In genomic region chr9:111661150-111661801, GRCh38 we compare ENCODE assay signal across 8 cellular contexts. TPM values are rescaled to one million over a fixed set of nuclear protein-coding genes. Genes with fewer than 3 reads are reported as not detected.
DNase-seq lines count a peak whose midpoint lies in the region; ATAC-seq, FAIRE-seq and TF ChIP-seq lines count a peak whose summit lies in the region.

Gene GNG10 (plus strand): TSS chr9:111661605. CDS start chr9:111661635, 30 bp downstream.

- H3K4me1 ChIP-seq in A549 = peaks cover 8% of the 10 kb centered on the region; the same call in 2 of the 3 replicates

- peak within 1 kb of the TSS; percentile 91 for H3K4me2 ChIP-seq in A549

- no peak for TF ChIP-seq CTCF in A549 (IDR thresholded peaks at IDR 0.05)
- no peak for TF ChIP-seq CTCF in lower leg skin (IDR thresholded peaks at IDR 0.05)

- TF ChIP-seq POLR2A in A549 (IDR thresholded peaks at IDR 0.05; ENCODE audit: low read length) = peak; percentile 61
- TF ChIP-seq POLR2A in GM18505 (IDR thresholded peaks at IDR 0.05; ENCODE audit: borderline replicate concordance, extremely low read depth, insufficient read depth, insufficient read length) = peak; percentile 56
- TF ChIP-seq POLR2A in lower leg skin (IDR thresholded peaks at IDR 0.05) = no peak

- no peak for TF ChIP-seq EP300 in A549 (IDR thresholded peaks at IDR 0.05)

- H3K9me3 ChIP-seq in A549 = no peaks in the 10 kb centered on the region

- TF ChIP-seq RAD21 in A549 (conservative IDR thresholded peaks at IDR 0.05 in 1 of 2, IDR thresholded peaks at IDR 0.05 in 1 of 2) = no peak

- peak within 1 kb of the TSS; percentile 99 for H3K4me3 ChIP-seq in A549
- peak within 1 kb of the TSS; percentile 62 for H3K4me3 ChIP-seq in lower leg skin (ENCODE audit: low read depth, poor library complexity, severe bottlenecking)

- no peak for FAIRE-seq in A549 (lab: Jason Lieb, UNC)

- POLR2A ChIA-PET in A549 (lab: Yijun Ruan, JAX) = interaction anchor here (0.6 to 1.1 kb wide), 2 partner anchors 30 to 103 kb away, joined by 3 to 10 read pairs; partner anchors contain the start of gene DNAJC25

- H3K27ac ChIP-seq in A549 = peak within 1 kb of the TSS; percentile 97 to 98

- peak; percentile 54 to 78 for DNase-seq in A549 (ENCODE audit: low read depth in 1 of 2, low spot score in 1 of 2)
- peak; percentile 32 for DNase-seq in NCI-H2227 treated with DMSO at 0.1 percent for 48 hours (lab: John Stamatoyannopoulos, UW)
- peak; percentile 60 to 61 for DNase-seq in activated CD4-positive, alpha-beta T cell treated with anti-CD3 and anti-CD28 coated beads, Interleukin-2, amount 50 U/mL, for 4 hours
- DNase-seq in dermis microvascular lymphatic vessel endothelial cell (ENCODE audit: low read depth in 2 of 2) = peak in 1 of 2 donors; percentile 62
- peak in 1 of 2 donors; percentile 89 for DNase-seq in lower leg skin (ENCODE audit: low spot score in 2 of 2)
- DNase-seq in stimulated activated CD4-positive, alpha-beta T cell treated with anti-CD3 and anti-CD28 coated beads, Interleukin-4, amount 100 ng/mL, for 4 hours = peak; percentile 68 to 74

- ATAC-seq in A549 (peak; percentile 97), GM18505 (IDR thresholded peaks at IDR 0.05; ENCODE audit: unreplicated experiment) (peak; percentile 89), HG02938 (IDR thresholded peaks at IDR 0.05; ENCODE audit: unreplicated experiment) (peak; percentile 65)

- 6% methylated on average over 14 of the region's 61 CpGs for WGBS in A549 (ENCODE audit: missing lambda C conversion rate)
- WGBS in lower leg skin, 2 donors = 1% methylated on average over 19 to 38 of the region's 61 CpGs

- CTCF ChIA-PET in A549 (lab: Yijun Ruan, JAX) = interaction anchor here (0.7 to 1.7 kb wide), 4 partner anchors 9 to 64 kb away, joined by 3 to 5 read pairs (median 3); no protein-coding TSS in a partner anchor

- intact Hi-C loops in lower leg skin (cut with DNase I; ENCODE audit: low total_unique reads) = loop anchor here (5.0 kb wide), 1 partner anchor 1851 kb away; no protein-coding TSS in a partner anchor

TF ChIP-seq in A549, 52 proteins besides CTCF, POLR2A, EP300 and RAD21:
- TF ChIP-seq REST (IDR thresholded peaks at IDR 0.05) (0 out of 2 replicates have a peak, but pooled peaks have one; percentile 17), E2F6 (IDR thresholded peaks at IDR 0.05; ENCODE audit: borderline replicate concordance, low read depth) (peak; percentile 70; the same call in 1 of the 2 replicates), JUN (IDR thresholded peaks at IDR 0.05) (peak in 1 of 2 experiments; percentile 72; a peak in 3 of 5 replicates), PHF8 (IDR thresholded peaks at IDR 0.05; ENCODE audit: borderline replicate concordance, low read depth) (0 out of 2 replicates have a peak, but pooled peaks have one; percentile 22), MAX (IDR thresholded peaks at IDR 0.05) (peak; percentile 57; the same call in 1 of the 2 replicates), HDAC2 (IDR thresholded peaks at IDR 0.05) (no peak)

RNA-seq across cellular contexts. Expression of gene GNG10, which starts in this region (rescaled TPM):
- polyA plus RNA-seq in A549 (2011; rRNA removed) (80.1 and 102 TPM in 2 replicates), A549 (2017; fragmentation: RNase III; extraction: RNeasy Plus Mini Kit Qiagen cat#74134 plus additional on column Dnase treatment) (57.9 to 70.8 TPM (median 64.5 TPM) in 3 replicates)
- polyA plus RNA-seq in A549 (2012; cell fraction: cytosol; rRNA removed) = 43.4 and 46.5 TPM in 2 replicates
- polyA plus RNA-seq in A549 (2012; cell fraction: nucleus; rRNA removed) = 13.7 and 22.8 TPM in 2 replicates
- 9.4 and 11.0 TPM in 2 replicates for polyA minus RNA-seq in A549 (2011; rRNA and poly(A)+ RNA removed)
- total RNA-seq in dermis microvascular lymphatic vessel endothelial cell (49.4 and 59.3 TPM in 2 replicates), lower leg skin (10 to 100 TPM in 2 of 4 donors, 1 to 10 TPM in 2; 5.3 to 21.1 (median 15.4) TPM)

Comparison
In these comparisons a context has a peak if more than half of its experiments do, and no peak if none do; other contexts are left out.
1. POLR2A ChIP-seq: peak in A549 (single experiment) and GM18505 (single experiment); none in lower leg skin (0 of 2).
2. Peak in every context shown above with its lines, with median percentiles within 50 percentile points of each other: ATAC-seq.